1 cellular context compared by ENCODE assay signal in the genomic region with DNA sequence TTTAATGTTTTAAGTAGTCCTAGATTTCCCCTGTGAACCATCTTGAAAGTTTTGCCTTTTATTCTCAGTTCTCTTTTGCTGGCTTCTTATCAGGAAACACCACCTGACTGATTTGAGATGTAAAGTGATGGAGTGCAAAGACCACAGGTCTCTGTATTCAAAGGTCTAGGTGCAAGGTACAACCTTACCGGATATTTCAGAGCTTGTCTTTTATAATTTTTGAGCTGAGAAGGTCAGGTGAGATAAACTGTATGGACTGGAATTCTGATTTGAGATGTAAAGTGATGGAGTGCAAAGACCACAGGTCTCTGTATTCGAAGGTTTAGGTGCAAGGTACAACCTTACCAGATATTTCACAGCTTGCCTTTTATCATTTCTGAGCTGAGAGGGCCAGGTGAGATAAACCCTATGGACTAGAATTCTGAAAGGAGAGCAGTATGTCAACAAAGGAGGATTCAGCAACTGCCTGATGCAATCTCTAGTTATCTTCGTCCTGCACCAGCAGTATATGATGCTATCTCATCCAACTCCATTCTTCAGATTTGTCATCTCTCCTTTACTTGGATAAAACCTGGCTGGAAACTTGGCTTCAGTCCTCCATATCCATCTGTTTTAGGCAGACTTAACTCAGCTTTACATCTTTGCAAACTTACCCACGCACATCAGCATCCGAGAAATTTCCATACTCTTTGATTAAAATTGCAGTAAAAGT.
TF ChIP-seq lines count a peak whose summit lies in the region.

No MANE protein-coding gene starts in this region.

TF ChIP-seq in SK-N-SH, 30 proteins besides CTCF, POLR2A, EP300 and RAD21 (continued from another document):
- no peak for TF ChIP-seq REST (IDR thresholded peaks at IDR 0.05; ENCODE audit: low read depth, low read length)
- no peak for TF ChIP-seq GATA2 (CRISPR knock-in tag; IDR thresholded peaks at IDR 0.05)
